In the genomic region with DNA sequence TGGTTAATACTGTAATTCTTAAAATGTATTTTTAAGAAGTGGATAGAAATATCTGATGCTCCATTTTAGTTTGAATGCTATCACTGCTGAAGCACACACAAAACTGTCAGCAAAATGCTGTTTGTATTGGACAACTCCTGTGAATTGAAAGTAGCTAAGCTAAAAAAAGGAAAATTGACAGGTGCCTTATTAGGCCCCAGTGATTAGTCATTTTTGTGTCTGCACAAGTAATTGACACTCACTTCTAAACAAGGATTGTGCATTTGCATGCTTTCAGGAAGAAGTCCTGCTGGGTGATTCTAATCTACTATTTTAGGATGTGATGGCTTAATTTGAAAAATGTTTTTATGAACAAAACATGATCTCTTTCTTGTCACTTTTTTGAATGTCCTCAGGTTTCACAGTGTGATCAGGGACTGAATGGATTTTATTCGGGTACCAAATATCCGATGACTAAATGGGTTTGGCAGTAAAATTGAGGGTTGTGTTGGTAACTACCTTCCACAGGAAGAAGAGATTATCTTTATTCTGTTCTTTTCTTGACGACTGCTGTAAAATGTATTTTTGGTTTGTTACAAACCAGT, we compare ENCODE assay signal across 17 cellular contexts. TPM values are rescaled to one million over a fixed set of nuclear protein-coding genes. Genes with fewer than 3 reads are reported as not detected.
A peak's percentile ranks its signal among the peaks of the same experiment; 100 is the strongest.
DNase-seq lines count a peak whose midpoint lies in the region; ATAC-seq and TF ChIP-seq lines count a peak whose summit lies in the region.
"Had no signal": no experiment of that assay in that cellular context is flagged by ENCODE, and none has a peak within 500 bp of the region (broad histone marks: within the 10 kb centered on the region; RNA-seq: fewer than 3 reads in every experiment).

No MANE protein-coding gene starts in this region.

- no peak overlapping the region for H3K4me2 ChIP-seq in HCT116 (ENCODE audit: low read length)

- no peaks in the 10 kb centered on the region for H3K36me3 ChIP-seq in HCT116 (ENCODE audit: control insufficient read depth in 1 of 2, insufficient read depth in 2 of 2, low read length in 2 of 2)
- H3K36me3 ChIP-seq: thoracic aorta had no signal

- no peak for DNase-seq in HCT116 (ENCODE audit: low read depth, low spot score)
- no peak for DNase-seq in osteocyte (ENCODE audit: extremely low spot score, unreplicated experiment)
- no peak for DNase-seq in A172 (ENCODE audit: low spot score)
- no peak for DNase-seq in activated CD4-positive, alpha-beta T cell treated with anti-CD3 and anti-CD28 coated beads, Interleukin-2, amount 50 U/mL, for 1 hour
- no peak for DNase-seq in stimulated activated naive CD4-positive, alpha-beta T cell treated with Interleukin-2 at 50 U/mL for 16 hours (lab: John Stamatoyannopoulos, UW)
- DNase-seq: CD8-positive, alpha-beta T cell; erythroblast; hippocampal formation; NCI-H1436 treated with DMSO at 0.1 percent for 48 hours; NCI-H526; nephron progenitor cell had no signal

- peaks cover 1% of the 10 kb centered on the region for H3K36me3 Mint-ChIP-seq in osteocyte (ENCODE audit: unreplicated experiment)
- H3K36me3 Mint-ChIP-seq: activated naive CD4-positive, alpha-beta T cell treated with anti-CD3 and anti-CD28 coated beads, Interleukin-2, amount 50 U/mL, for 72 hours; CD8-positive, alpha-beta T cell had no signal

- no peaks in the 10 kb centered on the region for H3K9me2 ChIP-seq in HCT116 (ENCODE audit: insufficient read depth)

- TF ChIP-seq POLR2A in HCT116 (IDR thresholded peaks at IDR 0.05; ENCODE audit: borderline replicate concordance, extremely low read depth, insufficient read depth, insufficient read length), result no peak

- H3K9me3 Mint-ChIP-seq in osteocyte (ENCODE audit: unreplicated experiment), result no peaks in the 10 kb centered on the region
- H3K9me3 Mint-ChIP-seq: activated naive CD4-positive, alpha-beta T cell treated with anti-CD3 and anti-CD28 coated beads, Interleukin-2, amount 50 U/mL, for 72 hours; CD8-positive, alpha-beta T cell had no signal

- no peak overlapping the region for H3K4me3 Mint-ChIP-seq in osteocyte (ENCODE audit: unreplicated experiment)
- H3K4me3 Mint-ChIP-seq: CD8-positive, alpha-beta T cell; nephron progenitor cell had no signal

- TF ChIP-seq RAD21 in HCT116 (IDR thresholded peaks at IDR 0.05; ENCODE audit: low read depth), result no peak

- ATAC-seq in GM18861 (IDR thresholded peaks at IDR 0.05; ENCODE audit: unreplicated experiment), result peak; percentile 50
- ATAC-seq in HCT116, result no peak
- peak; percentile 36 for ATAC-seq in HG03558 (IDR thresholded peaks at IDR 0.05; ENCODE audit: extremely low read depth, unreplicated experiment)
- ATAC-seq: activated naive CD4-positive, alpha-beta T cell treated with anti-CD3 and anti-CD28 coated beads, Interleukin-2, amount 50 U/mL, for 72 hours; CD8-positive, alpha-beta T cell; left lobe of liver had no signal

- no peaks in the 10 kb centered on the region for H3K27me3 Mint-ChIP-seq in osteocyte (ENCODE audit: unreplicated experiment)

- H3K4me3 ChIP-seq in HCT116 (replicated peaks in 1 of 2; ENCODE audit: low read depth in 1 of 2, low read length in 2 of 2), result no peak overlapping the region
- H3K4me3 ChIP-seq: skin epidermis, thoracic aorta had no signal

- no peaks in the 10 kb centered on the region for H3K27me3 ChIP-seq in HCT116 (ENCODE audit: insufficient read depth, low read length)

- intact Hi-C loops in HCT116 (cut with micrococcal nuclease), result no loop called here

- no peaks in the 10 kb centered on the region for H4K20me1 ChIP-seq in HCT116 (ENCODE audit: insufficient read depth)

- H3K9me3 ChIP-seq in HCT116 (ENCODE audit: control insufficient read depth in 1 of 2, insufficient read depth in 1 of 2, low read depth in 1 of 2, low read length in 2 of 2), result no peaks in the 10 kb centered on the region
- H3K9me3 ChIP-seq: thoracic aorta had no signal

- no peak overlapping the region for H3K9ac ChIP-seq in HCT116 (ENCODE audit: low read length)

- H2AFZ ChIP-seq in HCT116 (ENCODE audit: low read depth, low read length, poor library complexity, severe bottlenecking), result peak overlapping the region; percentile 54

- TF ChIP-seq CTCF in HCT116 (IDR thresholded peaks at IDR 0.05 in 2 of 3, conservative IDR thresholded peaks at IDR 0.05 in 1 of 3; ENCODE audit: borderline replicate concordance in 1 of 3, insufficient read depth in 1 of 3, low read depth in 2 of 3, low read length in 2 of 3) (no peak), osteocyte (IDR thresholded peaks at IDR 0.05) (no peak)

- peaks cover 43% of the 10 kb centered on the region for H3K4me1 Mint-ChIP-seq in osteocyte (ENCODE audit: unreplicated experiment)

- peak overlapping the region; percentile 15 for H3K27ac Mint-ChIP-seq in osteocyte (ENCODE audit: unreplicated experiment)
- H3K27ac Mint-ChIP-seq: activated naive CD4-positive, alpha-beta T cell treated with anti-CD3 and anti-CD28 coated beads, Interleukin-2, amount 50 U/mL, for 72 hours; CD8-positive, alpha-beta T cell; nephron progenitor cell had no signal

- POLR2A ChIA-PET in HCT116 (lab: Charles Lee), result no interaction called here

- no TSS peak for BruUV-seq in HCT116 (replicated peaks; lab: Mats Ljungman, UMichigan)

- peaks cover 4 to 10% of the 10 kb centered on the region in 2 experiments; a peak in 3 of 4 replicates for H3K4me1 ChIP-seq in HCT116 (ENCODE audit: control insufficient read depth in 1 of 2, insufficient read depth in 2 of 2, low read length in 2 of 2)

- H3K27ac ChIP-seq in HCT116 (ENCODE audit: low read depth, low read length), result no peak overlapping the region
- H3K27ac ChIP-seq: skin epidermis, thoracic aorta had no signal

- CTCF ChIA-PET in HCT116 (lab: Charles Lee), result no interaction called here

- H3K79me2 ChIP-seq in HCT116 (ENCODE audit: insufficient read depth, low read length), result no peaks in the 10 kb centered on the region

- RAD21 ChIA-PET in HCT116 (lab: Charles Lee; ENCODE audit: low non-redundant PET in 1 of 2, low total read pairs in 2 of 2, uncharacterized antibody in 2 of 2, unreplicated experiment in 2 of 2), result no interaction called here

TF ChIP-seq in HCT116, 20 proteins besides CTCF, POLR2A, EP300 and RAD21 (continues in another document):
- TF ChIP-seq POLR2AphosphoS5 (IDR thresholded peaks at IDR 0.05; ENCODE audit: low read depth, low read length) (no peak), SP1 (IDR thresholded peaks at IDR 0.05; ENCODE audit: low read depth) (no peak), TCF7L2 (IDR thresholded peaks at IDR 0.05; ENCODE audit: borderline replicate concordance, extremely low read depth, insufficient read depth, insufficient read length) (no peak), ELF1 (IDR thresholded peaks at IDR 0.05; ENCODE audit: borderline replicate concordance, low read depth) (no peak), CBX3 (IDR thresholded peaks at IDR 0.05; ENCODE audit: low read depth) (no peak), ZFX (IDR thresholded peaks at IDR 0.05) (no peak), FOSL1 (IDR thresholded peaks at IDR 0.05; ENCODE audit: low read depth) (no peak), YY1 (IDR thresholded peaks at IDR 0.05; ENCODE audit: extremely low read depth, insufficient replicate concordance, low read depth, low read length) (no peak), ZNF274 (IDR thresholded peaks at IDR 0.05; ENCODE audit: low read depth, low read length) (no peak), EGR1 (IDR thresholded peaks at IDR 0.05; ENCODE audit: low read depth) (no peak)
- TF ChIP-seq, protein P1, sequence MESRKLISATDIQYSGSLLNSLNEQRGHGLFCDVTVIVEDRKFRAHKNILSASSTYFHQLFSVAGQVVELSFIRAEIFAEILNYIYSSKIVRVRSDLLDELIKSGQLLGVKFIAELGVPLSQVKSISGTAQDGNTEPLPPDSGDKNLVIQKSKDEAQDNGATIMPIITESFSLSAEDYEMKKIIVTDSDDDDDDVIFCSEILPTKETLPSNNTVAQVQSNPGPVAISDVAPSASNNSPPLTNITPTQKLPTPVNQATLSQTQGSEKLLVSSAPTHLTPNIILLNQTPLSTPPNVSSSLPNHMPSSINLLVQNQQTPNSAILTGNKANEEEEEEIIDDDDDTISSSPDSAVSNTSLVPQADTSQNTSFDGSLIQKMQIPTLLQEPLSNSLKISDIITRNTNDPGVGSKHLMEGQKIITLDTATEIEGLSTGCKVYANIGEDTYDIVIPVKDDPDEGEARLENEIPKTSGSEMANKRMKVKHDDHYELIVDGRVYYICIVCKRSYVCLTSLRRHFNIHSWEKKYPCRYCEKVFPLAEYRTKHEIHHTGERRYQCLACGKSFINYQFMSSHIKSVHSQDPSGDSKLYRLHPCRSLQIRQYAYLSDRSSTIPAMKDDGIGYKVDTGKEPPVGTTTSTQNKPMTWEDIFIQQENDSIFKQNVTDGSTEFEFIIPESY (IDR thresholded peaks at IDR 0.05; ENCODE audit: extremely low read depth, insufficient replicate concordance, low read length), result no peak
- TF ChIP-seq, protein P2, sequence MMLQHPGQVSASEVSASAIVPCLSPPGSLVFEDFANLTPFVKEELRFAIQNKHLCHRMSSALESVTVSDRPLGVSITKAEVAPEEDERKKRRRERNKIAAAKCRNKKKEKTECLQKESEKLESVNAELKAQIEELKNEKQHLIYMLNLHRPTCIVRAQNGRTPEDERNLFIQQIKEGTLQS (IDR thresholded peaks at IDR 0.05), result no peak
- TF ChIP-seq, protein P3, sequence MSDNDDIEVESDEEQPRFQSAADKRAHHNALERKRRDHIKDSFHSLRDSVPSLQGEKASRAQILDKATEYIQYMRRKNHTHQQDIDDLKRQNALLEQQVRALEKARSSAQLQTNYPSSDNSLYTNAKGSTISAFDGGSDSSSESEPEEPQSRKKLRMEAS (IDR thresholded peaks at IDR 0.05), result no peak

RNA-seq across cellular contexts. Expression of a gene that starts 13.0 kb away (rescaled TPM):
- total RNA-seq in HCT116 (2021; ENCODE audit: unreplicated experiment) (0.57 TPM), osteocyte (1.8 and 2.4 TPM in 2 replicates)
- polyA plus RNA-seq in HCT116 (2012), result 0.17 and 0.21 TPM in 2 replicates
- 19.4 and 21.7 TPM in 2 replicates for total RNA-seq in A172 (2014; rRNA removed; shearing (Covaris generic))

RNA-seq across cellular contexts. Expression of a gene that starts 44.0 kb away (rescaled TPM):
- total RNA-seq in HCT116 (2021; ENCODE audit: unreplicated experiment) (355 TPM), osteocyte (130 and 132 TPM in 2 replicates)
- 180 and 258 TPM in 2 replicates for polyA plus RNA-seq in HCT116 (2012)
- total RNA-seq in A172 (2014; rRNA removed; shearing (Covaris generic)), result 463 and 619 TPM in 2 replicates
